15 cellular contexts compared by ENCODE assay signal in the genomic region with DNA sequence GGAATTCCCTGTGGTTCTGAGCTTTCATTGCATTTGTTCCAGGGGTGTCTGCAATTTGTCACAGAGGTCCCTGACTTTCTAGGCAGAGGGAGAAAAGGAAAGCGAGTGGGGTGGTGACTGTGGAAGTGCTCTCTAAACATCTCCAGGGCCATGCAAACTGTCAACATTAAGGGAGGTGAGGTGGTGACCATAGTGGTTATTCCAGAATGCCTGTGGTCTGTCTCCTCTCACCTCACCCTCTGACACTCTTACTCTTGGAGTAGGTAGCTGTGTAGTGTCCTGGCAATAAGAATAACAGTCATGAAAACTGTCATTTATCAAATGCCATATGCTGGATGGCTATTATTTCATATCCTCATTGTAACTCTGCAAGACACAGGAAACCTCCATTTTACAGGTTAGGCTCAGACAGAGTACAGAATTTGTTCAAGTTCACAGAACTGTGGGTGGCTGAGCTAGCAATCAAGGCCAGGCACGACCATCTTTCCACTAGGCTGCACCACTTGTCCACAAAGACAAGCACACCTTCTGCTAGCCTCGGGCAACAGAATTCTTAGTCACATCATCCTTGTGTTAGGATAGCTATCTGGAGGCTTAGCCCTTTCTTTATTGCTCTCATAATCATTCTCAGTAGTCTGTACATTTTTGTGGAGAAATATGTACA.
DNase-seq lines count a peak whose midpoint lies in the region; ATAC-seq, FAIRE-seq and TF ChIP-seq lines count a peak whose summit lies in the region.
"Had no signal": no experiment of that assay in that cellular context is flagged by ENCODE, and none has a peak within 500 bp of the region (broad histone marks: within the 10 kb centered on the region; RNA-seq: fewer than 3 reads in every experiment).

No MANE protein-coding gene starts in this region.

- H3K36me3 ChIP-seq in bronchial epithelial cell (ENCODE audit: control insufficient read depth, insufficient read depth, low read length) = no peaks in the 10 kb centered on the region
- H3K36me3 ChIP-seq: Peyer's patch, upper lobe of right lung had no signal

- peak; percentile 76 for FAIRE-seq in GM19239 (lab: Jason Lieb, UNC)
- peak; percentile 76 for FAIRE-seq in bronchial epithelial cell (lab: Jason Lieb, UNC)
- FAIRE-seq: G401.6 had no signal

- no peak for TF ChIP-seq POLR2A in erythroblast (IDR thresholded peaks at IDR 0.05; ENCODE audit: low read length)

- H3K27me3 ChIP-seq in bronchial epithelial cell (ENCODE audit: control insufficient read depth, insufficient read depth, low read length) = peaks cover 1% of the 10 kb centered on the region
- H3K27me3 ChIP-seq: Peyer's patch, upper lobe of right lung had no signal

- DNase-seq in ELR (ENCODE audit: low read depth) (peak; percentile 7), GM19239 (ENCODE audit: insufficient read length, low spot score) (no peak), M059J (ENCODE audit: low read depth) (peak; percentile 70), bronchial epithelial cell (ENCODE audit: low read depth) (peak; percentile 44), NCI-H526 treated with DMSO at 0.1 percent for 48 hours (lab: John Stamatoyannopoulos, UW) (no peak), erythroblast (lab: John Stamatoyannopoulos, UW) (no peak)
- DNase-seq: activated CD4-positive, alpha-beta T cell treated with anti-CD3 and anti-CD28 coated beads for 1 hour; activated T-cell treated with anti-CD3 and anti-CD28 coated beads, Interleukin-2, amount 50 U/mL, for 1 hour; NCI-H1436; nucleus accumbens; Peyer's patch; upper lobe of right lung had no signal

- TF ChIP-seq CTCF in bronchial epithelial cell (IDR thresholded peaks at IDR 0.05; ENCODE audit: insufficient read depth, low read length, severe bottlenecking) = no peak

- ATAC-seq in GM21423 (IDR thresholded peaks at IDR 0.05; ENCODE audit: unreplicated experiment) (no peak), HG02970 (IDR thresholded peaks at IDR 0.05; ENCODE audit: low FRiP score, unreplicated experiment) (no peak)
- ATAC-seq: upper lobe of right lung had no signal

- H3K4me3 ChIP-seq in bronchial epithelial cell (ENCODE audit: low read depth, low read length) = no peak overlapping the region
- H3K4me3 ChIP-seq: Peyer's patch, upper lobe of right lung had no signal

Comparison
In these comparisons a context has a peak if more than half of its experiments do, and no peak if none do; other contexts are left out.
1. DNase-seq: peak in ELR (single experiment), M059J (single experiment) and bronchial epithelial cell (single experiment); none in GM19239 (single experiment), NCI-H526 treated with DMSO at 0.1 percent for 48 hours (single experiment) and erythroblast (0 of 2).